Comparison of ENCODE assay signal across 8 cellular contexts in the genomic region with DNA sequence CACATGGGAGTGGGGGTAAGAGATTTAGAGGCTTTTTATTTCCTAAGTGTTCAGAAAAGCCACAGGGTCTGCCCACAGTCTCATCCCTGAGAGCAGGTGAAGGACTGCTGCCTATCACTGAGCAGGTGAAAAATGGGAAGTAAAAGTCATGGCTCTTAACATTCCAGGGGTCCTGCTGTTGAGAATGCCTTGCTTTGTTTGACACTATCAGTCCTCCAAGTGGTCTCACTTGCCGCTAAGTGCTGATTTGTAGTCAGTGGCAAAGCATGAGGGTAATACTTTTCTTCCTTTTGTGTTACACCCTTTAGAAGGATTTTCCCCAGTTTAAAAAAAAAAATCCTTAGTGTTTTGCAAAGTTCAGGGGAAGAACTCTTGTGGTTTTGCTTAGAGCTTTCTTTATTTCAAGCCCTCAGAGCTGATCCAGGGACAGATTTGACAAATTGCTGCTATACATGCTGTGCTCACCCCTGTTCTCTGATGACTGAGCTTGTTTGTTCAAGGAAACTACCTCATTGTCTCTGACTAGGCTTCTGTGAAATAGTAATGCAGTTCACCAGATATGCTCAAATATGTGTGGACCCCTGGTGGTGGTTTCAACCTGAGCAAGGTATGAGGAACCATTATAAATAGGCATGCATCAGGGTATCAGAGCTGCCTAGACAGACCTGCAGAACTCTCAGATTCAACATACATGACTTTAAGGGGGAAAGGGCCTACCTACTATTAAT.
DNase-seq lines count a peak whose midpoint lies in the region; ATAC-seq and TF ChIP-seq lines count a peak whose summit lies in the region.

No MANE protein-coding gene starts in this region.

- H3K27ac Mint-ChIP-seq in neural crest cell (ENCODE audit: unreplicated experiment), result peak overlapping the region; percentile 81
- no peak overlapping the region for H3K27ac Mint-ChIP-seq in effector memory CD8-positive, alpha-beta T cell

- H3K4me1 Mint-ChIP-seq in neural crest cell, result peaks cover 45% of the 10 kb centered on the region
- no peaks in the 10 kb centered on the region for H3K4me1 Mint-ChIP-seq in effector memory CD8-positive, alpha-beta T cell (ENCODE audit: low read depth in 2 of 2)

- H3K9me3 ChIP-seq in HUES64 (ENCODE audit: insufficient read depth, low read depth, low read length), result no peaks in the 10 kb centered on the region
- H3K9me3 ChIP-seq in adipocyte (ENCODE audit: control insufficient read depth, low read length), result no peaks in the 10 kb centered on the region

- H3K9ac ChIP-seq in HUES64 (ENCODE audit: low read depth, low read length), result peak overlapping the region; percentile 38; the same call in 1 of the 2 replicates
- H3K9ac ChIP-seq in adipocyte (ENCODE audit: low read length), result no peak overlapping the region

- no peaks in the 10 kb centered on the region for H3K36me3 Mint-ChIP-seq in neural crest cell (ENCODE audit: low read depth)
- no peaks in the 10 kb centered on the region for H3K36me3 Mint-ChIP-seq in effector memory CD8-positive, alpha-beta T cell (ENCODE audit: insufficient read depth)

- peak overlapping the region; percentile 79; the same call in 1 of the 2 replicates for H3K27ac ChIP-seq in HUES64 (ENCODE audit: low read depth, low read length)

- H3K27me3 Mint-ChIP-seq in neural crest cell (ENCODE audit: low read depth), result no peaks in the 10 kb centered on the region
- H3K27me3 Mint-ChIP-seq in effector memory CD8-positive, alpha-beta T cell, result no peaks in the 10 kb centered on the region

- H3K9me3 Mint-ChIP-seq in neural crest cell, result no peaks in the 10 kb centered on the region
- no peaks in the 10 kb centered on the region for H3K9me3 Mint-ChIP-seq in effector memory CD8-positive, alpha-beta T cell

- H3K27me3 ChIP-seq in HUES64 (ENCODE audit: insufficient read depth, low read length), result no peaks in the 10 kb centered on the region
- no peaks in the 10 kb centered on the region for H3K27me3 ChIP-seq in adipocyte (replicated peaks; ENCODE audit: control insufficient read depth, insufficient read depth, low read length)

- H3K4me3 Mint-ChIP-seq in neural crest cell, result no peak overlapping the region
- no peak overlapping the region for H3K4me3 Mint-ChIP-seq in effector memory CD8-positive, alpha-beta T cell

- 17% methylated on average over 1 of the region's 1 CpG for WGBS in HUES64

- ATAC-seq in GM21529 (IDR thresholded peaks at IDR 0.05; ENCODE audit: unreplicated experiment) (peak; percentile 83), HG03565 (IDR thresholded peaks at IDR 0.05; ENCODE audit: unreplicated experiment) (no peak), left cardiac atrium (no peak)
- no peak for ATAC-seq in effector memory CD8-positive, alpha-beta T cell (replicated peaks)

- DNase-seq in DMS153 (lab: John Stamatoyannopoulos, UW) (peak; percentile 38), adipocyte (ENCODE audit: low read depth) (peak; percentile 36), neural crest cell (ENCODE audit: low read depth, low spot score) (no peak), left cardiac atrium (no peak)
- no peak for DNase-seq in effector memory CD8-positive, alpha-beta T cell

- H3K36me3 ChIP-seq in HUES64 (ENCODE audit: insufficient read depth, low read length), result no peaks in the 10 kb centered on the region
- H3K36me3 ChIP-seq in adipocyte (ENCODE audit: control insufficient read depth, insufficient read depth, low read length, severe bottlenecking), result no peaks in the 10 kb centered on the region

- TF ChIP-seq CTCF in neural crest cell (conservative IDR thresholded peaks at IDR 0.05), result peak; percentile 63

- no peak overlapping the region for H3K4me3 ChIP-seq in HUES64 (ENCODE audit: low read length)
- no peak overlapping the region for H3K4me3 ChIP-seq in adipocyte (ENCODE audit: low read length)

- H3K4me1 ChIP-seq in HUES64 (ENCODE audit: insufficient read depth, low read length) (peaks cover 63% of the 10 kb centered on the region), adipocyte (ENCODE audit: control insufficient read depth, insufficient read depth, low read length) (peaks cover 49% of the 10 kb centered on the region)

- intact Hi-C loops in left cardiac atrium (cut with DNase I), result no loop called here

Comparison
In these comparisons a context has a peak if more than half of its experiments do, and no peak if none do; other contexts are left out.
1. DNase-seq: peak in DMS153 (single experiment) and adipocyte (single experiment); none in neural crest cell (single experiment), left cardiac atrium (single experiment) and effector memory CD8-positive, alpha-beta T cell (0 of 3).